In genomic region chr14:21099596-21099985, GRCh38 we compare ENCODE assay signal across 8 cellular contexts. TPM values are rescaled to one million over a fixed set of nuclear protein-coding genes. Genes with fewer than 3 reads are reported as not detected.
DNase-seq lines count a peak whose midpoint lies in the region; ATAC-seq and TF ChIP-seq lines count a peak whose summit lies in the region.

No MANE protein-coding gene starts in this region.

- TF ChIP-seq CTCF in VCaP (conservative IDR thresholded peaks at IDR 0.05) (no peak), hepatocyte (IDR thresholded peaks at IDR 0.05; ENCODE audit: poor library complexity) (no peak)

- H3K36me3 ChIP-seq in hepatocyte (replicated peaks; ENCODE audit: insufficient read depth, low read depth), result no peaks in the 10 kb centered on the region

- peak overlapping the region; percentile 64 for H3K4me3 Mint-ChIP-seq in stimulated activated memory B cell treated with anti-CD40 and anti-IgM and Interleukin-4, amounts not matched to agents 10 μg/mL and 1 μg/mL and 100 μg/mL, for 72 hours

- H2AFZ ChIP-seq in hepatocyte, result no peak overlapping the region

- H3K4me3 ChIP-seq in hepatocyte, result no peak overlapping the region

- H3K27ac ChIP-seq in VCaP, result peak overlapping the region; percentile 76
- H3K27ac ChIP-seq in hepatocyte, result peak overlapping the region; percentile 88

- no peaks in the 10 kb centered on the region for H3K36me3 Mint-ChIP-seq in stimulated activated memory B cell treated with anti-CD40 and anti-IgM and Interleukin-4, amounts not matched to agents 10 μg/mL and 1 μg/mL and 100 μg/mL, for 72 hours

- ATAC-seq in stimulated activated memory B cell treated with anti-CD40 and anti-IgM and Interleukin-4, amounts not matched to agents 10 μg/mL and 1 μg/mL and 100 μg/mL, for 72 hours, result no peak

- H3K4me2 ChIP-seq in hepatocyte, result peak overlapping the region; percentile 75

- peaks cover 39% of the 10 kb centered on the region for H3K4me1 ChIP-seq in hepatocyte (ENCODE audit: insufficient read depth)

- H3K27me3 ChIP-seq in hepatocyte, result no peaks in the 10 kb centered on the region

- peaks cover 19% of the 10 kb centered on the region for H3K27me3 Mint-ChIP-seq in stimulated activated memory B cell treated with anti-CD40 and anti-IgM and Interleukin-4, amounts not matched to agents 10 μg/mL and 1 μg/mL and 100 μg/mL, for 72 hours

- H3K27ac Mint-ChIP-seq in stimulated activated memory B cell treated with anti-CD40 and anti-IgM and Interleukin-4, amounts not matched to agents 10 μg/mL and 1 μg/mL and 100 μg/mL, for 72 hours, result no peak overlapping the region

- DNase-seq in NCI-H82 (lab: John Stamatoyannopoulos, UW) (peak; percentile 31), NCI-H82 treated with DMSO at 0.1 percent for 48 hours (lab: John Stamatoyannopoulos, UW; ENCODE audit: unreplicated experiment) (no peak), hepatocyte (ENCODE audit: low spot score) (no peak), NCI-H748 (lab: John Stamatoyannopoulos, UW; ENCODE audit: unreplicated experiment) (no peak), DMS 273 treated with DMSO at 0.1 percent for 48 hours (lab: John Stamatoyannopoulos, UW) (no peak), NCI-H1417 treated with DMSO at 0.1 percent for 48 hours (lab: John Stamatoyannopoulos, UW) (no peak)

- WGBS in hepatocyte (ENCODE audit: low lambda C conversion rate, missing lambda C conversion rate), result 77% methylated on average over 5 of the region's 5 CpGs

- peaks cover 41% of the 10 kb centered on the region for H3K79me2 ChIP-seq in hepatocyte

- H4K20me1 ChIP-seq in hepatocyte (ENCODE audit: insufficient read depth, poor library complexity, severe bottlenecking), result peaks cover 5% of the 10 kb centered on the region

- H3K9me3 ChIP-seq in hepatocyte (ENCODE audit: low read depth), result no peaks in the 10 kb centered on the region

- H3K4me1 Mint-ChIP-seq in stimulated activated memory B cell treated with anti-CD40 and anti-IgM and Interleukin-4, amounts not matched to agents 10 μg/mL and 1 μg/mL and 100 μg/mL, for 72 hours, result peaks cover 26% of the 10 kb centered on the region

- H3K9me3 Mint-ChIP-seq in stimulated activated memory B cell treated with anti-CD40 and anti-IgM and Interleukin-4, amounts not matched to agents 10 μg/mL and 1 μg/mL and 100 μg/mL, for 72 hours, result no peaks in the 10 kb centered on the region

- no peaks in the 10 kb centered on the region for H3K9me2 ChIP-seq in hepatocyte (replicated peaks; ENCODE audit: insufficient read depth)

RNA-seq across cellular contexts. Expression of gene ZNF219, which starts 1.1 kb away (rescaled TPM):
- total RNA-seq in hepatocyte, result 29.5 and 52.8 TPM in 2 replicates
- polyA plus RNA-seq in hepatocyte, result 24.4 and 25.1 TPM in 2 replicates

RNA-seq across cellular contexts. Expression of gene TMEM253, which starts 1.3 kb away (rescaled TPM):
- total RNA-seq in hepatocyte, result 1.9 and 4.9 TPM in 2 replicates
- polyA plus RNA-seq in hepatocyte, result 5.4 and 7.8 TPM in 2 replicates

RNA-seq across cellular contexts. Expression of gene ARHGEF40, which starts 29.5 kb away (rescaled TPM):
- 36.0 and 53.7 TPM in 2 replicates for total RNA-seq in hepatocyte
- 36.7 and 38.1 TPM in 2 replicates for polyA plus RNA-seq in hepatocyte

RNA-seq across cellular contexts. Expression of gene RNASE8, which starts 42.0 kb away (rescaled TPM):
- total RNA-seq in hepatocyte, result not detected in 2 replicates
- not detected in 2 replicates for polyA plus RNA-seq in hepatocyte

RNA-seq across cellular contexts. Expression of gene OR5AU1, which starts 56.3 kb away (rescaled TPM):
- not detected in 2 replicates for total RNA-seq in hepatocyte
- polyA plus RNA-seq in hepatocyte, result not detected in 2 replicates
